Comparison of ENCODE assay signal across 20 cellular contexts in the genomic region with DNA sequence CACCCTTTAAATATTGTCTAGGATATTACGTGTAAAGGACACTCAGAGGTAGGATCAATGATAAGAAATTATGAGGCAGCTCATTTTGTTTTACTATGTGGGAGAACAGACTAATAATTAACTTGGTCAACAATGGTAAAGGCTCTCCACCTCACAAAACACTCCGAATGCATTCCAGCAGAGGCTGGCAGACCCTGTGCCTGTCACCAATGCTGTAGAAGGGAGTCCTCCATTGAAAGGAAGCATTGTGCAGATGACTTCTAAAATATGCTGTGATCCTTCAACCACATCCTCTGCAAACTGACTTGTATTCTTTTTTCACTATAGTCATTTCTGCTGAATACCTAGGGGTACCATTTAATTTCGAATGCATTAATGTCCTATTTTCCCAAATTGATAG.
"Had no signal": no experiment of that assay in that cellular context is flagged by ENCODE, and none has a peak within 500 bp of the region (broad histone marks: within the 10 kb centered on the region; RNA-seq: fewer than 3 reads in every experiment).

No MANE protein-coding gene starts in this region.

- H3K27me3 ChIP-seq: esophagus squamous epithelium, left lung, thyroid gland had no signal

- H3K4me3 ChIP-seq: esophagus squamous epithelium, left lung, thyroid gland had no signal

- H3K9me3 Mint-ChIP-seq: activated T-cell treated with anti-CD3 and anti-CD28 coated beads, Interleukin-2, amount 50 U/mL, for 4 hours; effector memory CD8-positive, alpha-beta T cell; nephron progenitor cell had no signal

- H3K9me3 ChIP-seq: esophagus squamous epithelium, left lung, thyroid gland had no signal

- H3K4me3 Mint-ChIP-seq: activated CD8-positive, alpha-beta T cell treated with anti-CD3 and anti-CD28 coated beads, Interleukin-2, amount 10 ng/mL, durations not matched to agents 7 days and 5 days; activated T-cell treated with anti-CD3 and anti-CD28 coated beads, Interleukin-2, amount 50 U/mL, for 4 hours; effector memory CD8-positive, alpha-beta T cell; mesothelial cell of epicardium; nephron progenitor cell had no signal

- H3K27ac ChIP-seq: esophagus squamous epithelium, left lung, thyroid gland had no signal

- DNase-seq: activated CD4-positive, alpha-beta T cell treated with anti-CD3 and anti-CD28 coated beads for 48 hours; activated CD4-positive, CD25-positive, alpha-beta regulatory T cell; activated CD8-positive, alpha-beta T cell treated with anti-CD3 and anti-CD28 coated beads, Interleukin-2, amount 10 ng/mL, durations not matched to agents 7 days and 5 days; activated gamma-delta T cell; activated T-cell treated with anti-CD3 and anti-CD28 coated beads, Interleukin-2, amount 50 U/mL, for 4 hours; amygdala; effector memory CD8-positive, alpha-beta T cell; esophagus squamous epithelium; left lung; nephron progenitor cell; nucleus accumbens; posterior cingulate gyrus; stimulated activated CD4-positive, alpha-beta T cell treated with anti-CD3 and anti-CD28 coated beads, Interleukin-12 subunit alpha, Interleukin-12 subunit beta, amount 100 ng/mL, for 4 hours; stimulated activated CD4-positive, alpha-beta T cell treated with anti-CD3 and anti-CD28 coated beads, Interleukin-1b, Interleukin-23, amount 100 ng/mL, for 48 hours; stimulated activated CD8-positive, alpha-beta memory T cell treated with anti-CD3 and anti-CD28 coated beads, Interleukin-4, amount 100 ng/mL, for 48 hours; stimulated activated naive CD4-positive, alpha-beta T cell treated with Interleukin-2 at 50 U/mL for 16 hours; T-helper 9 cell; thyroid gland had no signal

- ATAC-seq: activated CD8-positive, alpha-beta T cell treated with anti-CD3 and anti-CD28 coated beads, Interleukin-2, amount 10 ng/mL, durations not matched to agents 7 days and 5 days; activated naive CD4-positive, alpha-beta T cell treated with anti-CD3 and anti-CD28 coated beads, Interleukin-2, amount 50 U/mL, for 72 hours; activated T-cell treated with anti-CD3 and anti-CD28 coated beads, Interleukin-2, amount 50 U/mL, for 4 hours; effector memory CD8-positive, alpha-beta T cell; left lung had no signal

- H3K36me3 Mint-ChIP-seq: activated naive CD4-positive, alpha-beta T cell treated with anti-CD3 and anti-CD28 coated beads, Interleukin-2, amount 50 U/mL, for 72 hours; mesothelial cell of epicardium had no signal

- H3K4me1 ChIP-seq: esophagus squamous epithelium, left lung, thyroid gland had no signal

- H3K27ac Mint-ChIP-seq: activated CD8-positive, alpha-beta T cell treated with anti-CD3 and anti-CD28 coated beads, Interleukin-2, amount 10 ng/mL, durations not matched to agents 7 days and 5 days; activated naive CD4-positive, alpha-beta T cell treated with anti-CD3 and anti-CD28 coated beads, Interleukin-2, amount 50 U/mL, for 72 hours; effector memory CD8-positive, alpha-beta T cell; mesothelial cell of epicardium; nephron progenitor cell had no signal

- H3K36me3 ChIP-seq: esophagus squamous epithelium, left lung, thyroid gland had no signal
